ENCODE assay signal across 8 cellular contexts in the genomic region with DNA sequence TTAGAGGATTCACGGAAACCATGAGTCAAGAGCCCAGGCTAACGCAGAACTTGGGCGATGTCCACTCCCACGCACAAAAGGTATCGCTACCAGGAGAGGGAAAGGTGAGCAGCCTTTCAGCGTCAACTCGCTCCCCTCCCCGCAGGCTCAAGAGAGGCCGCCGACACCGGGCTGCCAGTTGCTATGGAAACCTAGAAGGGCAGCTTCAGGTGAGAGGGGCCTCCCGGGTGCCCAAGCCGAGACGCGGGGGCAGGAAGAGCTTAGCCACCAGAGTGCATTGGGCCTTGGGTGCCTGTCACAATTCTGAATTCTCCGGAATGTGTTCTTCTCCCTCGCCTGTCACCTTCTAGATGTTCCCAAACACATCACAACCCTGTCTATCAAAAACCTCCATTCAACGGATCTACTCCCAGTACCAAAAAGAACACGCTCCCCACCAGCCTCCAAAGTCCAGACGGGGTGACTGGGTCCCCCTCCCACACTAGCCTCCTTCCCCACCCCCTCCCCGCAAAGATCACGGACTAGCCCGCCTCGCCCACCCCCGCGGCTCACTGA. TPM values are rescaled to one million over a fixed set of nuclear protein-coding genes. Genes with fewer than 3 reads are reported as not detected.
DNase-seq lines count a peak whose midpoint lies in the region; ATAC-seq and TF ChIP-seq lines count a peak whose summit lies in the region.

No MANE protein-coding gene starts in this region.

- intact Hi-C loops in left lung (cut with DNase I), result no loop called here

- H3K4me1 ChIP-seq in left lung, result peaks cover 8 to 32% of the 10 kb centered on the region in 2 donors

- peaks cover 0 to 27% of the 10 kb centered on the region in 2 donors for H3K36me3 ChIP-seq in left lung

- POLR2A ChIA-PET in AG04450 (lab: Yijun Ruan, JAX), result interaction anchor here (1.0 to 1.2 kb wide), 2 partner anchors 15 to 82 kb away, joined by 4 to 5 read pairs; partner anchors contain the start of gene GNL2

- ATAC-seq in GM19328 (IDR thresholded peaks at IDR 0.05; ENCODE audit: unreplicated experiment) (peak; percentile 19), left lung (peak; percentile 33), HG03457 (IDR thresholded peaks at IDR 0.05; ENCODE audit: unreplicated experiment) (no peak)

- H3K27me3 ChIP-seq in AG04450 (ENCODE audit: control insufficient read depth, insufficient read depth, low read length), result no peaks in the 10 kb centered on the region
- H3K27me3 ChIP-seq in left lung, result no peaks in the 10 kb centered on the region

- H3K4me3 ChIP-seq in AG04450 (ENCODE audit: low read depth, low read length), result peak overlapping the region; percentile 84
- peak overlapping the region; percentile 87 to 93 for H3K4me3 ChIP-seq in left lung

- H3K27ac ChIP-seq in AG04450 (ENCODE audit: low read depth, low read length) (peak overlapping the region; percentile 31), caudate nucleus (ENCODE audit: low read depth, low read length) (peak overlapping the region; percentile 83), left lung (peak overlapping the region; percentile 94 to 98)

- H3K9me3 ChIP-seq in AG04450 (ENCODE audit: control insufficient read depth, insufficient read depth, low read length), result no peaks in the 10 kb centered on the region
- no peaks in the 10 kb centered on the region for H3K9me3 ChIP-seq in left lung

- DNase-seq in AG04450 (ENCODE audit: low read depth, low spot score) (no peak), Kasumi-1 (lab: John Stamatoyannopoulos, UW) (peak; percentile 9 to 45), UCSD-AML1 (lab: John Stamatoyannopoulos, UW; ENCODE audit: unreplicated experiment) (peak; percentile 38), caudate nucleus (lab: John Stamatoyannopoulos, UW) (peak in 40 of 61 donors; percentile 2 to 72 (median 34)), left lung (peak; percentile 43 to 80)
- peak; percentile 75 for DNase-seq in stimulated activated CD4-positive, alpha-beta T cell treated with anti-CD3 and anti-CD28 coated beads, Interleukin-4, amount 100 ng/mL, for 24 hours

- TF ChIP-seq CTCF in AG04450 (IDR thresholded peaks at IDR 0.05; ENCODE audit: low read depth, low read length) (no peak), left lung (IDR thresholded peaks at IDR 0.05) (no peak)

- CTCF ChIA-PET in AG04450 (lab: Charles Lee), result interaction anchor here (0.5 to 4.1 kb wide), 39 partner anchors 8 to 1298 kb away, joined by 3 to 76 read pairs (median 5); partner anchors contain the start of genes CDCA8, DNALI1, GNL2 and MTF1

RNA-seq across cellular contexts. Expression of gene MEAF6, which starts 0.7 kb away (rescaled TPM):
- polyA plus RNA-seq in AG04450 (2011; rRNA removed), result 59.6 and 69.6 TPM in 2 replicates
- polyA minus RNA-seq in AG04450 (2011; rRNA and poly(A)+ RNA removed), result 18.2 and 24.1 TPM in 2 replicates
- total RNA-seq in left lung, result 10 to 100 TPM; 47.7 to 56.0 TPM

RNA-seq across cellular contexts. Expression of gene ZC3H12A, which starts 39.5 kb away (rescaled TPM):
- 4.3 and 6.4 TPM in 2 replicates for polyA plus RNA-seq in AG04450 (2011; rRNA removed)
- 7.2 and 13.7 TPM in 2 replicates for polyA minus RNA-seq in AG04450 (2011; rRNA and poly(A)+ RNA removed)
- 10 to 100 TPM; 10.2 to 28.0 TPM for total RNA-seq in left lung

RNA-seq across cellular contexts. Expression of gene SNIP1, which starts 40.2 kb away (rescaled TPM):
- 7.8 and 8.9 TPM in 2 replicates for polyA plus RNA-seq in AG04450 (2011; rRNA removed)
- 10.7 and 13.6 TPM in 2 replicates for polyA minus RNA-seq in AG04450 (2011; rRNA and poly(A)+ RNA removed)
- total RNA-seq in left lung, result 10 to 100 TPM; 12.3 to 12.6 TPM

RNA-seq across cellular contexts. Expression of gene DNALI1, which starts 42.9 kb away (rescaled TPM):
- polyA plus RNA-seq in AG04450 (2011; rRNA removed), result 13.1 and 14.2 TPM in 2 replicates
- 9.9 and 11.3 TPM in 2 replicates for polyA minus RNA-seq in AG04450 (2011; rRNA and poly(A)+ RNA removed)
- 10 to 100 TPM; 17.9 to 24.1 TPM for total RNA-seq in left lung

Comparison
In these comparisons a context has a peak if more than half of its experiments do, and no peak if none do; other contexts are left out.
1. H3K27ac ChIP-seq: peak in every context shown above with its lines; median percentile 96 in left lung; 83 in caudate nucleus; 31 in AG04450.